15 cellular contexts compared by ENCODE assay signal in the genomic region with DNA sequence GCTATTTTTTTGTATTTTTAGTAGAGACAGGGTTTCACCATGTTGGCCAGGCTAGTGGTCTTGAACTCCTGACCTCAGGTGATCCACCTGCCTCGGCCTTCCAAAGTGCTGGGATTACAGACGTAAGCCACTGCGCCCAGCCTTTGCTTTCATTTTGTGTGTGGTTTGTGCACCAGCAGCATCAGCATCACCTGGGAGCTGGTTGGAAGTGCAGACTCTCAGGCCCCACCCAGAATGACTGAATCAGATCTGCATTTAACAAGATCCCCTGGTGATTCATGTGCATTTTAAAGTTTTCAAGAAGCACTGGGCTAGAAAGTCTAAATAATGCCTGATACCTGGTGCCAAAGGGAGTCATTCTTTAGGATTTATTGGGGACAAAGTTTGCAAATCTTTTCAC.
"Had no signal": no experiment of that assay in that cellular context is flagged by ENCODE, and none has a peak within 500 bp of the region (broad histone marks: within the 10 kb centered on the region; RNA-seq: fewer than 3 reads in every experiment).

No MANE protein-coding gene starts in this region.

- ATAC-seq: naive thymus-derived CD4-positive, alpha-beta T cell; stimulated activated effector memory CD8-positive, alpha-beta T cell treated with anti-CD3 and anti-CD28 coated beads, Interleukin-12 subunit alpha, Interleukin-12 subunit beta, amount 100 ng/mL, for 72 hours had no signal

- H3K36me3 Mint-ChIP-seq: activated naive CD8-positive, alpha-beta T cell; naive thymus-derived CD4-positive, alpha-beta T cell; stimulated activated effector memory CD8-positive, alpha-beta T cell treated with anti-CD3 and anti-CD28 coated beads, Interleukin-12 subunit alpha, Interleukin-12 subunit beta, amount 100 ng/mL, for 72 hours had no signal

- DNase-seq: activated B cell treated with CpG ODN at 0.5 μM for 24 hours; activated T-cell treated with anti-CD3 and anti-CD28 coated beads, Interleukin-2, amount 50 U/mL, for 24 hours; amniotic stem cell; central memory CD4-positive, alpha-beta T cell; cortex of kidney; effector CD4-positive, alpha-beta T cell; head of caudate nucleus; islet precursor cell; naive thymus-derived CD4-positive, alpha-beta T cell; retina; SW 1271 had no signal

- H3K4me1 Mint-ChIP-seq: activated B cell treated with CpG ODN at 0.5 μM for 24 hours; stimulated activated effector memory CD8-positive, alpha-beta T cell treated with anti-CD3 and anti-CD28 coated beads, Interleukin-12 subunit alpha, Interleukin-12 subunit beta, amount 100 ng/mL, for 72 hours had no signal

- H3K9me3 ChIP-seq: thoracic aorta had no signal

- H3K36me3 ChIP-seq: thoracic aorta had no signal

- H3K4me3 Mint-ChIP-seq: activated B cell treated with CpG ODN at 0.5 μM for 24 hours; activated naive CD8-positive, alpha-beta T cell; activated T-cell treated with anti-CD3 and anti-CD28 coated beads, Interleukin-2, amount 50 U/mL, for 24 hours; stimulated activated effector memory CD8-positive, alpha-beta T cell treated with anti-CD3 and anti-CD28 coated beads, Interleukin-12 subunit alpha, Interleukin-12 subunit beta, amount 100 ng/mL, for 72 hours had no signal

- H3K27me3 Mint-ChIP-seq: activated naive CD8-positive, alpha-beta T cell; activated T-cell treated with anti-CD3 and anti-CD28 coated beads, Interleukin-2, amount 50 U/mL, for 24 hours had no signal

- H3K27ac ChIP-seq: thoracic aorta had no signal

- H3K27ac Mint-ChIP-seq: activated B cell treated with CpG ODN at 0.5 μM for 24 hours; activated naive CD8-positive, alpha-beta T cell; activated T-cell treated with anti-CD3 and anti-CD28 coated beads, Interleukin-2, amount 50 U/mL, for 24 hours; stimulated activated effector memory CD8-positive, alpha-beta T cell treated with anti-CD3 and anti-CD28 coated beads, Interleukin-12 subunit alpha, Interleukin-12 subunit beta, amount 100 ng/mL, for 72 hours had no signal

- H3K9me3 Mint-ChIP-seq: activated B cell treated with CpG ODN at 0.5 μM for 24 hours; activated T-cell treated with anti-CD3 and anti-CD28 coated beads, Interleukin-2, amount 50 U/mL, for 24 hours; stimulated activated effector memory CD8-positive, alpha-beta T cell treated with anti-CD3 and anti-CD28 coated beads, Interleukin-12 subunit alpha, Interleukin-12 subunit beta, amount 100 ng/mL, for 72 hours had no signal

- H3K4me3 ChIP-seq: lung, thoracic aorta had no signal
